Comparison of ENCODE assay signal across 16 cellular contexts in genomic region chr3:118587847-118588246, GRCh38.
"Had no signal": no experiment of that assay in that cellular context is flagged by ENCODE, and none has a peak within 500 bp of the region (broad histone marks: within the 10 kb centered on the region; RNA-seq: fewer than 3 reads in every experiment).

No MANE protein-coding gene starts in this region.

- H3K27ac ChIP-seq: ascending aorta, gastroesophageal sphincter, neural progenitor cell, psoas muscle, right lobe of liver, suprapubic skin had no signal

- H3K27me3 ChIP-seq: ascending aorta, gastroesophageal sphincter, neural progenitor cell, right lobe of liver, suprapubic skin had no signal

- H3K4me3 ChIP-seq: ascending aorta, gastroesophageal sphincter, lung, neural progenitor cell, psoas muscle, right lobe of liver, suprapubic skin had no signal

- H3K9me3 ChIP-seq: ascending aorta, gastroesophageal sphincter, psoas muscle, right lobe of liver, suprapubic skin had no signal

- H3K4me2 ChIP-seq: neural progenitor cell had no signal

- H2AFZ ChIP-seq: neural progenitor cell had no signal

- H3K4me1 ChIP-seq: ascending aorta, gastroesophageal sphincter, neural progenitor cell, psoas muscle, suprapubic skin had no signal

- H3K9ac ChIP-seq: neural progenitor cell had no signal

- ATAC-seq: activated naive CD8-positive, alpha-beta T cell treated with anti-CD3 and anti-CD28 coated beads, Interleukin-2, amount 50 U/mL, for 24 hours; gastroesophageal sphincter; psoas muscle; right lobe of liver had no signal

- DNase-seq: activated CD4-positive, alpha-beta T cell treated with anti-CD3 and anti-CD28 coated beads for 1 hour; activated CD4-positive, alpha-beta T cell treated with anti-CD3 and anti-CD28 coated beads, Interleukin-2, amount 50 U/mL, for 4 hours; activated naive CD4-positive, alpha-beta T cell; activated naive CD8-positive, alpha-beta T cell treated with anti-CD3 and anti-CD28 coated beads, Interleukin-2, amount 50 U/mL, for 24 hours; activated T-cell treated with anti-CD3 and anti-CD28 coated beads for 4 hours; dermis blood vessel endothelial cell; erythroblast; islet precursor cell; psoas muscle; right lobe of liver; trophoblast cell had no signal

- H3K36me3 ChIP-seq: ascending aorta, gastroesophageal sphincter, neural progenitor cell, right lobe of liver, suprapubic skin had no signal
